Comparison of ENCODE assay signal across 21 cellular contexts in the genomic region with DNA sequence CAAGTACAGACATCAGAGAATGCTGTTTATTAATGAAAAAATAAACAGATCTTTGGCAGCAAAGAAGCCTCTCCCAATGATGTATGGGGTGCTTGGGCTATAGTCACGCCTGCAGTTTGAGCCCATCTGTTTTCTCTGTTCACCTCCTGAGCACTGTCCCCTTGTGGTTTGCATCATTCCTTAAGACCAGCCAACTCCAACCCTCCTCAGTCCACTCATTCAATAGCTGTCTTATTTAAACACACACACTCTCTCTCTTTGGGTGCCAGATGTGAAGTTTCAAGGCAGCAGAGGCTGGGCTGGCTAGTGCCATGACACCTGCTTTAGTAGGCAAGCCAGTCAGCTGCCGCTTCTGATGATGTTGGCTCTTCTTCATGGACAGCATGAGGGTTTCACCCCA. TPM values are rescaled to one million over a fixed set of nuclear protein-coding genes. Genes with fewer than 3 reads are reported as not detected.
A peak's percentile ranks its signal among the peaks of the same experiment; 100 is the strongest.
DNase-seq lines count a peak whose midpoint lies in the region; ATAC-seq and TF ChIP-seq lines count a peak whose summit lies in the region.
"Had no signal": no experiment of that assay in that cellular context is flagged by ENCODE, and none has a peak within 500 bp of the region (broad histone marks: within the 10 kb centered on the region; RNA-seq: fewer than 3 reads in every experiment).

No MANE protein-coding gene starts in this region.

- H3K27ac ChIP-seq in coronary artery, result no peak overlapping the region
- H3K27ac ChIP-seq: gastrocnemius medialis, spleen had no signal

- no peak for TF ChIP-seq CTCF in omental fat pad (IDR thresholded peaks at IDR 0.05)
- no peak for TF ChIP-seq CTCF in coronary artery (IDR thresholded peaks at IDR 0.05)

- ATAC-seq in omental fat pad (ENCODE audit: low FRiP score), result peak; percentile 57
- ATAC-seq: K562, T-cell had no signal

- DNase-seq in DMS79 treated with DMSO at 0.1 percent for 48 hours (lab: John Stamatoyannopoulos, UW) (peak; percentile 95), NCI-H2029 treated with DMSO at 0.1 percent for 48 hours (lab: John Stamatoyannopoulos, UW) (peak; percentile 99), fibroblast of peridontal ligament (ENCODE audit: extremely low read depth) (peak; percentile 59), omental fat pad (ENCODE audit: low spot score) (no peak), cerebellar cortex (ENCODE audit: low spot score) (no peak), iPS-NIHi7 (ENCODE audit: extremely low spot score) (no peak), SKM-1 (lab: John Stamatoyannopoulos, UW; ENCODE audit: unreplicated experiment) (no peak), coronary artery (ENCODE audit: low spot score) (no peak)
- DNase-seq: activated CD4-positive, CD25-positive, alpha-beta regulatory T cell; activated CD8-positive, alpha-beta memory T cell treated with anti-CD3 and anti-CD28 coated beads, Interleukin-2, amount 50 U/mL, for 4 hours; activated naive CD4-positive, alpha-beta T cell treated with anti-CD3 and anti-CD28 coated beads, Interleukin-2, amount 10 ng/mL, durations not matched to agents 7 days and 5 days; C1 segment of cervical spinal cord; DND-41; effector CD8-positive, alpha-beta T cell; gastrocnemius medialis; GOT3; NCI-H1105 treated with DMSO at 0.1 percent for 48 hours; NCI-H524; spleen; T-cell had no signal

- no peak overlapping the region for H3K4me3 ChIP-seq in coronary artery
- H3K4me3 ChIP-seq: gastrocnemius medialis, K562, spleen had no signal

RNA-seq across cellular contexts. Expression of a gene that starts 58.1 kb away (rescaled TPM):
- 10 to 100 TPM in 3 of 4 donors, 1 to 10 TPM in 1; 9.7 to 17.5 (median 12.1) TPM for total RNA-seq in omental fat pad

Comparison
In these comparisons a context has a peak if more than half of its experiments do, and no peak if none do; other contexts are left out.
1. DNase-seq: peak in DMS79 treated with DMSO at 0.1 percent for 48 hours (single experiment), NCI-H2029 treated with DMSO at 0.1 percent for 48 hours (single experiment) and fibroblast of peridontal ligament (single experiment); none in omental fat pad (single experiment), cerebellar cortex (single experiment), iPS-NIHi7 (single experiment), SKM-1 (single experiment) and coronary artery (single experiment).